14 cellular contexts compared by ENCODE assay signal in genomic region chr11:74672332-74672955, GRCh38. TPM values are rescaled to one million over a fixed set of nuclear protein-coding genes. Genes with fewer than 3 reads are reported as not detected.
DNase-seq lines count a peak whose midpoint lies in the region; ATAC-seq, FAIRE-seq and TF ChIP-seq lines count a peak whose summit lies in the region.
"Had no signal": no experiment of that assay in that cellular context is flagged by ENCODE, and none has a peak within 500 bp of the region (broad histone marks: within the 10 kb centered on the region; RNA-seq: fewer than 3 reads in every experiment).

No MANE protein-coding gene starts in this region.

- TF ChIP-seq CTCF in A549 (IDR thresholded peaks at IDR 0.05) (no peak), Peyer's patch (IDR thresholded peaks at IDR 0.05) (no peak), omental fat pad (IDR thresholded peaks at IDR 0.05) (no peak)

- peak overlapping the region; percentile 66 for H3K4me2 ChIP-seq in A549
- H3K4me2 ChIP-seq: BLaER1 had no signal

- no peak for TF ChIP-seq RAD21 in A549 (conservative IDR thresholded peaks at IDR 0.05 in 1 of 2, IDR thresholded peaks at IDR 0.05 in 1 of 2)

- peak overlapping the region; percentile 98 to 100 for H3K27ac ChIP-seq in A549
- peak overlapping the region in 3 of 4 donors; percentile 10 to 67 (median 25) for H3K27ac ChIP-seq in Peyer's patch
- peak overlapping the region; percentile 78 to 82 for H3K27ac ChIP-seq in esophagus (ENCODE audit: low read depth in 2 of 2, low read length in 1 of 2)
- H3K27ac ChIP-seq: BLaER1, cardiac muscle cell had no signal

- H3K9me3 ChIP-seq in A549 (no peaks in the 10 kb centered on the region), Peyer's patch (no peaks in the 10 kb centered on the region), esophagus (ENCODE audit: control insufficient read depth in 2 of 2, insufficient read depth in 1 of 2, low read depth in 1 of 2, low read length in 1 of 2) (no peaks in the 10 kb centered on the region)
- H3K9me3 ChIP-seq: BLaER1 had no signal

- H3K4me1 ChIP-seq in A549 = peaks cover 45% of the 10 kb centered on the region
- no peaks in the 10 kb centered on the region for H3K4me1 ChIP-seq in Peyer's patch
- no peaks in the 10 kb centered on the region for H3K4me1 ChIP-seq in esophagus (ENCODE audit: control insufficient read depth in 2 of 2, insufficient read depth in 2 of 2, low read length in 1 of 2)
- H3K4me1 ChIP-seq: BLaER1 had no signal

- TF ChIP-seq EP300 in A549 (IDR thresholded peaks at IDR 0.05) = no peak

- DNase-seq in A549 (ENCODE audit: low read depth in 1 of 2, low spot score in 1 of 2) (peak in 1 of 2 experiments; percentile 21), Peyer's patch (no peak), omental fat pad (ENCODE audit: low spot score) (no peak), Ammon's horn (ENCODE audit: low spot score) (no peak), NCI-H2029 treated with DMSO at 0.1 percent for 48 hours (lab: John Stamatoyannopoulos, UW) (no peak)
- no peak for DNase-seq in activated naive CD4-positive, alpha-beta T cell treated with anti-CD3 and anti-CD28 coated beads, Interleukin-2, amount 50 U/mL, for 16 hours
- DNase-seq: KG1, NCI-H2107 had no signal

- H3K27me3 ChIP-seq in Peyer's patch (no peaks in the 10 kb centered on the region), esophagus (ENCODE audit: control insufficient read depth in 1 of 2, insufficient read depth in 2 of 2, low read length in 2 of 2) (no peaks in the 10 kb centered on the region)
- H3K27me3 ChIP-seq: BLaER1, cardiac muscle cell had no signal

- no peak for TF ChIP-seq POLR2A in A549 (IDR thresholded peaks at IDR 0.05; ENCODE audit: low read length)
- no peak for TF ChIP-seq POLR2A in Peyer's patch (IDR thresholded peaks at IDR 0.05)

- CTCF ChIA-PET in A549 (lab: Yijun Ruan, JAX) = interaction anchor here (0.8 to 20.4 kb wide), 12 partner anchors 8 to 67 kb away, joined by 3 to 281 read pairs (median 4); no protein-coding TSS in a partner anchor

- no peak overlapping the region for H3K4me3 ChIP-seq in A549
- H3K4me3 ChIP-seq in Peyer's patch = no peak overlapping the region
- H3K4me3 ChIP-seq in esophagus (ENCODE audit: low read depth in 1 of 2, low read length in 2 of 2) = no peak overlapping the region
- H3K4me3 ChIP-seq: BLaER1, cardiac muscle cell had no signal

- no peak for FAIRE-seq in A549 (lab: Jason Lieb, UNC)

- POLR2A ChIA-PET in A549 (lab: Yijun Ruan, JAX) = interaction anchor here (0.8 to 1.7 kb wide), 4 partner anchors 9 to 179 kb away, joined by 4 to 8 read pairs (median 6); partner anchors contain the start of gene LIPT2

- WGBS in A549 (ENCODE audit: missing lambda C conversion rate) = 42% methylated on average over 4 of the region's 4 CpGs
- WGBS in esophagus, 2 donors = 73 to 89% methylated on average over 4 of the region's 4 CpGs

- H3K36me3 ChIP-seq in Peyer's patch = no peaks in the 10 kb centered on the region
- H3K36me3 ChIP-seq in esophagus (ENCODE audit: control insufficient read depth in 2 of 2, insufficient read depth in 2 of 2, low read length in 1 of 2) = no peaks in the 10 kb centered on the region
- H3K36me3 ChIP-seq: BLaER1, cardiac muscle cell had no signal

- no peak for ATAC-seq in A549
- ATAC-seq in omental fat pad (ENCODE audit: low FRiP score) = peak; percentile 29
- ATAC-seq in HG03039 (IDR thresholded peaks at IDR 0.05; ENCODE audit: unreplicated experiment) = no peak

TF ChIP-seq in A549, 52 proteins besides CTCF, POLR2A, EP300 and RAD21:
- TF ChIP-seq ZSCAN20 (CRISPR knock-in tag; IDR thresholded peaks at IDR 0.05) (0 out of 2 replicates have a peak, but pooled peaks have one; percentile 30), HOXA7 (CRISPR knock-in tag; IDR thresholded peaks at IDR 0.05) (0 out of 2 replicates have a peak, but pooled peaks have one; percentile 52), ATOH8 (CRISPR knock-in tag; IDR thresholded peaks at IDR 0.05; ENCODE audit: low read depth) (peak; percentile 63; the same call in 1 of the 2 replicates), EHF (CRISPR knock-in tag; IDR thresholded peaks at IDR 0.05) (0 out of 2 replicates have a peak, but pooled peaks have one; percentile 15), TFCP2L1 (CRISPR knock-in tag; IDR thresholded peaks at IDR 0.05) (no peak), HOXB13 (CRISPR knock-in tag; IDR thresholded peaks at IDR 0.05; ENCODE audit: low read depth) (peak; percentile 56; the same call in 1 of the 2 replicates)

RNA-seq across cellular contexts. Expression of gene CHRDL2, which starts 58.8 kb away (rescaled TPM):
- 1.8 and 2.3 TPM in 2 replicates for polyA plus RNA-seq in A549 (2011; rRNA removed)
- polyA plus RNA-seq in A549 (2012; cell fraction: cytosol; rRNA removed) = 4.9 and 6.3 TPM in 2 replicates
- polyA plus RNA-seq in A549 (2012; cell fraction: nucleus; rRNA removed) = 5.5 and 5.8 TPM in 2 replicates
- 2.6 to 5.8 TPM (median 5.4 TPM) in 3 replicates for polyA plus RNA-seq in A549 (2017; fragmentation: RNase III; extraction: RNeasy Plus Mini Kit Qiagen cat#74134 plus additional on column Dnase treatment)
- 1.7 and 3.4 TPM in 2 replicates for polyA minus RNA-seq in A549 (2011; rRNA and poly(A)+ RNA removed)
- total RNA-seq in Peyer's patch = not detected
- polyA plus RNA-seq in esophagus = 1 to 10 TPM; 1.4 to 2.8 TPM
- under 1 TPM in 2 of 4 donors, not detected in 2; 0.28 to 0.96 TPM for total RNA-seq in omental fat pad
- total RNA-seq: cardiac muscle cell, mononuclear cell, RPMI7951 had no signal
- polyA plus RNA-seq: cardiac muscle cell had no signal

Comparison
In these comparisons a context has a peak if more than half of its experiments do, and no peak if none do; other contexts are left out.
1. H3K27ac ChIP-seq: peak in every context shown above with its lines; median percentile 99 in A549; 80 in esophagus; 25 in Peyer's patch.